21 cellular contexts compared by ENCODE assay signal in genomic region chr12:38720661-38721060, GRCh38.
"Had no signal": no experiment of that assay in that cellular context is flagged by ENCODE, and none has a peak within 500 bp of the region (broad histone marks: within the 10 kb centered on the region; RNA-seq: fewer than 3 reads in every experiment).

No MANE protein-coding gene starts in this region.

- H3K9ac ChIP-seq: SK-N-SH had no signal

- ATAC-seq: HepG2 had no signal

- DNase-seq: IMR-90, Karpas-422, KG1, MM.1S, NCI-H1092 treated with DMSO at 0.1 percent for 48 hours, NCI-H1436, NCI-H187, NCI-H2029, NCI-H2081 treated with DMSO at 0.1 percent for 48 hours, NCI-H2171, NCI-H226, NCI-H446, NCI-H510A, NCI-H524 treated with DMSO at 0.1 percent for 48 hours, NCI-H69, NCI-H774, Right ventricle myocardium superior, RPMI8226, SIG-M5, SK-N-SH had no signal

- H3K4me2 ChIP-seq: SK-N-SH had no signal

- H3K9me3 ChIP-seq: SK-N-SH had no signal
